In genomic region chr19:39237200-39238184, GRCh38 we compare ENCODE assay signal across 8 cellular contexts. TPM values are rescaled to one million over a fixed set of nuclear protein-coding genes. Genes with fewer than 3 reads are reported as not detected.
DNase-seq lines count a peak whose midpoint lies in the region; ATAC-seq and TF ChIP-seq lines count a peak whose summit lies in the region.
"Had no signal": no experiment of that assay in that cellular context is flagged by ENCODE, and none has a peak within 500 bp of the region (broad histone marks: within the 10 kb centered on the region; RNA-seq: fewer than 3 reads in every experiment).

No MANE protein-coding gene starts in this region.

- TF ChIP-seq EP300 in stomach (IDR thresholded peaks at IDR 0.05), result no peak

- ATAC-seq in GM18511 (IDR thresholded peaks at IDR 0.05; ENCODE audit: unreplicated experiment) (peak; percentile 75), HG02642 (IDR thresholded peaks at IDR 0.05; ENCODE audit: poor library complexity, unreplicated experiment) (no peak)

- DNase-seq in HL-60 (ENCODE audit: low read depth in 1 of 2, low spot score in 1 of 2) (peak; percentile 20 to 23), glomerular visceral epithelial cell (ENCODE audit: extremely low spot score) (peak; percentile 35), stomach (peak; percentile 93), superior temporal gyrus (ENCODE audit: extremely low spot score) (no peak)
- peak; percentile 24 for DNase-seq in activated CD4-positive, alpha-beta T cell treated with anti-CD3 and anti-CD28 coated beads for 1 hour
- DNase-seq: left cardiac atrium had no signal

- TF ChIP-seq POLR2A in stomach (IDR thresholded peaks at IDR 0.05), result no peak

- H3K4me3 ChIP-seq in HL-60 (replicated peaks; ENCODE audit: insufficient read depth, low read length) (no peak overlapping the region), stomach (peak overlapping the region in 1 of 4 donors; percentile 16)

- 32 to 36% (median 33%) methylated on average over 21 to 22 of the region's 22 CpGs for WGBS in stomach, 5 donors

- TF ChIP-seq CTCF in HL-60 (IDR thresholded peaks at IDR 0.05; ENCODE audit: insufficient read depth, low read length) (no peak), stomach (IDR thresholded peaks at IDR 0.05) (no peak)

- H3K27ac ChIP-seq in HL-60 (replicated peaks), result no peak overlapping the region
- H3K27ac ChIP-seq in stomach, result peak overlapping the region; percentile 15 to 72 (median 59)

- no peaks in the 10 kb centered on the region for H3K9me3 ChIP-seq in stomach

- intact Hi-C loops in stomach (cut with DNase I; ENCODE audit: low total_unique reads), result no loop called here

- no peaks in the 10 kb centered on the region for H3K27me3 ChIP-seq in HL-60 (ENCODE audit: insufficient read depth, poor library complexity, severe bottlenecking)
- peaks cover 0 to 35% (median 0%) of the 10 kb centered on the region in 3 donors for H3K27me3 ChIP-seq in stomach

- H3K4me1 ChIP-seq in stomach, result peaks cover 7 to 11% (median 9%) of the 10 kb centered on the region in 4 donors

- no peaks in the 10 kb centered on the region for H3K36me3 ChIP-seq in stomach

RNA-seq across cellular contexts. Expression of gene IFNL3, which starts 7.3 kb away (rescaled TPM):
- not detected for total RNA-seq in stomach
- not detected for polyA plus RNA-seq in stomach
- total RNA-seq: left cardiac atrium had no signal

RNA-seq across cellular contexts. Expression of gene IFNL4, which starts 11.2 kb away (rescaled TPM):
- total RNA-seq in stomach, result not detected
- polyA plus RNA-seq in stomach, result not detected
- total RNA-seq: left cardiac atrium had no signal

RNA-seq across cellular contexts. Expression of gene IFNL2, which starts 30.7 kb away (rescaled TPM):
- not detected for total RNA-seq in stomach
- polyA plus RNA-seq in stomach, result not detected
- total RNA-seq: left cardiac atrium had no signal

RNA-seq across cellular contexts. Expression of gene SYCN, which starts 33.4 kb away (rescaled TPM):
- total RNA-seq in stomach, result not detected
- 1 to 10 TPM in 1 of 3 donors, under 1 TPM in 1, not detected in 1; 0.65 to 1.9 TPM for polyA plus RNA-seq in stomach
- total RNA-seq: left cardiac atrium had no signal

RNA-seq across cellular contexts. Expression of gene NCCRP1, which starts 40.7 kb away (rescaled TPM):
- not detected for total RNA-seq in stomach
- polyA plus RNA-seq in stomach, result 10 to 100 TPM in 1 of 3 donors, under 1 TPM in 1, not detected in 1; 0.37 to 40.6 TPM
- total RNA-seq: left cardiac atrium had no signal
